In genomic region chr19:17302391-17303166, GRCh38 we compare ENCODE assay signal across 8 cellular contexts. TPM values are rescaled to one million over a fixed set of nuclear protein-coding genes. Genes with fewer than 3 reads are reported as not detected.
DNase-seq lines count a peak whose midpoint lies in the region; ATAC-seq lines count a peak whose summit lies in the region.

No MANE protein-coding gene starts in this region.

- H3K27ac Mint-ChIP-seq in naive thymus-derived CD8-positive, alpha-beta T cell = peak overlapping the region in 9 of 10 donors; percentile 15 to 84 (median 50)

- peaks cover 0 to 10% (median 8%) of the 10 kb centered on the region in 3 donors for H3K36me3 Mint-ChIP-seq in naive thymus-derived CD8-positive, alpha-beta T cell

- no peak overlapping the region for H3K27ac ChIP-seq in duodenal mucosa (ENCODE audit: low read depth, low read length)

- POLR2A ChIA-PET in naive thymus-derived CD8-positive, alpha-beta T cell (lab: Charles Lee) = interaction anchor here (0.9 to 2.2 kb wide), 9 partner anchors 9 to 557 kb away, joined by 3 to 12 read pairs (median 4); partner anchors contain the start of genes ANKLE1, ANO8 and RPL18A

- ATAC-seq in naive thymus-derived CD8-positive, alpha-beta T cell = peak in 1 of 2 donors; percentile 1
- ATAC-seq in HG02870 (IDR thresholded peaks at IDR 0.05; ENCODE audit: unreplicated experiment) = no peak

- H3K36me3 ChIP-seq in duodenal mucosa (ENCODE audit: control insufficient read depth in 1 of 2, insufficient read depth in 2 of 2, low read length in 2 of 2) = no peaks in the 10 kb centered on the region

- H3K9ac ChIP-seq in duodenal mucosa (ENCODE audit: low read depth in 1 of 2, low read length in 2 of 2) = peak overlapping the region in 1 of 2 donors; percentile 51

- H3K4me3 ChIP-seq in duodenal mucosa (ENCODE audit: low read depth in 1 of 2, low read length in 2 of 2) = peak overlapping the region; percentile 61 to 62

- DNase-seq in NCI-H1417 (lab: John Stamatoyannopoulos, UW) (peak in 2 of 3 experiments; percentile 34 to 44), NCI-H1417 treated with DMSO at 0.1 percent for 48 hours (lab: John Stamatoyannopoulos, UW) (no peak), RPMI8226 (peak; percentile 28), GF-D8 (lab: John Stamatoyannopoulos, UW) (no peak), NCI-H1048 (lab: John Stamatoyannopoulos, UW) (no peak)
- DNase-seq in naive thymus-derived CD8-positive, alpha-beta T cell = peak in 6 of 10 donors; percentile 31 to 73 (median 50)

- H3K4me1 Mint-ChIP-seq in naive thymus-derived CD8-positive, alpha-beta T cell = peaks cover 15 to 50% (median 37%) of the 10 kb centered on the region in 4 donors

- no peaks in the 10 kb centered on the region for H3K27me3 Mint-ChIP-seq in naive thymus-derived CD8-positive, alpha-beta T cell

- H3K27me3 ChIP-seq in duodenal mucosa (ENCODE audit: control insufficient read depth in 1 of 2, insufficient read depth in 2 of 2, low read length in 2 of 2) = no peaks in the 10 kb centered on the region

- peaks cover 3% of the 10 kb centered on the region in 2 donors for H3K9me3 ChIP-seq in duodenal mucosa (ENCODE audit: control insufficient read depth in 1 of 2, low read length in 2 of 2)

- H3K4me3 Mint-ChIP-seq in naive thymus-derived CD8-positive, alpha-beta T cell = peak overlapping the region; percentile 73 to 85 (median 80)

- no peaks in the 10 kb centered on the region for H3K9me3 Mint-ChIP-seq in naive thymus-derived CD8-positive, alpha-beta T cell

- H3K4me1 ChIP-seq in duodenal mucosa (ENCODE audit: control insufficient read depth in 1 of 2, insufficient read depth in 2 of 2, low read length in 2 of 2) = peaks cover 16 to 30% of the 10 kb centered on the region in 2 donors

RNA-seq across cellular contexts. Expression of gene ABHD8, which starts 0.6 kb away (rescaled TPM):
- 10 to 100 TPM; 10.4 TPM for total RNA-seq in naive thymus-derived CD8-positive, alpha-beta T cell
- polyA plus RNA-seq in naive thymus-derived CD8-positive, alpha-beta T cell = 1 to 10 TPM; 6.4 to 9.2 (median 9.0) TPM

RNA-seq across cellular contexts. Expression of gene MRPL34, which starts 3.1 kb away (rescaled TPM):
- 10 to 100 TPM; 69.3 to 71.1 TPM for total RNA-seq in naive thymus-derived CD8-positive, alpha-beta T cell
- 100 to 1,000 TPM; 216 to 221 (median 221) TPM for polyA plus RNA-seq in naive thymus-derived CD8-positive, alpha-beta T cell

RNA-seq across cellular contexts. Expression of gene DDA1, which starts 6.8 kb away (rescaled TPM):
- total RNA-seq in naive thymus-derived CD8-positive, alpha-beta T cell = 10 to 100 TPM; 31.2 to 32.2 TPM
- 10 to 100 TPM; 23.7 to 32.6 (median 23.9) TPM for polyA plus RNA-seq in naive thymus-derived CD8-positive, alpha-beta T cell

RNA-seq across cellular contexts. Expression of gene ANKLE1, which starts 20.9 kb away (rescaled TPM):
- total RNA-seq in naive thymus-derived CD8-positive, alpha-beta T cell = 1 to 10 TPM; 2.1 to 3.4 TPM
- 1 to 10 TPM in 2 of 3 donors, under 1 TPM in 1; 0.05 to 1.4 (median 1.0) TPM for polyA plus RNA-seq in naive thymus-derived CD8-positive, alpha-beta T cell

RNA-seq across cellular contexts. Expression of gene ANO8, which starts 32.1 kb away (rescaled TPM):
- total RNA-seq in naive thymus-derived CD8-positive, alpha-beta T cell = 10 to 100 TPM; 15.7 to 18.4 TPM
- under 1 TPM; 0.08 to 0.29 (median 0.20) TPM for polyA plus RNA-seq in naive thymus-derived CD8-positive, alpha-beta T cell

Comparison
In these comparisons a context has a peak if more than half of its experiments do, and no peak if none do; other contexts are left out.
1. DNase-seq: peak in NCI-H1417 (2 of 3), RPMI8226 (single experiment) and naive thymus-derived CD8-positive, alpha-beta T cell (6 of 10); none in NCI-H1417 treated with DMSO at 0.1 percent for 48 hours (single experiment), GF-D8 (single experiment) and NCI-H1048 (single experiment).